23 cellular contexts compared by ENCODE assay signal in genomic region chr1:160743266-160743665, GRCh38. TPM values are rescaled to one million over a fixed set of nuclear protein-coding genes. Genes with fewer than 3 reads are reported as not detected.
DNase-seq lines count a peak whose midpoint lies in the region; ATAC-seq and TF ChIP-seq lines count a peak whose summit lies in the region.
"Had no signal": no experiment of that assay in that cellular context is flagged by ENCODE, and none has a peak within 500 bp of the region (broad histone marks: within the 10 kb centered on the region; RNA-seq: fewer than 3 reads in every experiment).

No MANE protein-coding gene starts in this region.

- TF ChIP-seq CTCF in CD14-positive monocyte (IDR thresholded peaks at IDR 0.05) (no peak), GM06990 (IDR thresholded peaks at IDR 0.05; ENCODE audit: insufficient read depth, low read length, poor library complexity, severe bottlenecking) (no peak), tibial artery (IDR thresholded peaks at IDR 0.05) (no peak)

- H3K4me1 ChIP-seq in mucosa of rectum (ENCODE audit: control insufficient read depth in 2 of 2, insufficient read depth in 2 of 2, low read length in 2 of 2) (no peaks in the 10 kb centered on the region), tibial artery (no peaks in the 10 kb centered on the region)
- H3K4me1 ChIP-seq: lower lobe of right lung, tibial nerve had no signal

- no peak for DNase-seq in CD14-positive monocyte (ENCODE audit: low spot score)
- no peak for DNase-seq in GM06990 (ENCODE audit: extremely low read depth, insufficient read length)
- no peak for DNase-seq in activated CD8-positive, alpha-beta T cell treated with anti-CD3 and anti-CD28 coated beads, Interleukin-2, amount 10 ng/mL, durations not matched to agents 7 days and 5 days
- no peak for DNase-seq in NCI-H1930 (lab: John Stamatoyannopoulos, UW)
- DNase-seq in tibial artery, result no peak
- DNase-seq in medulla oblongata (ENCODE audit: extremely low spot score), result no peak
- DNase-seq: activated CD8-positive, alpha-beta memory T cell treated with anti-CD3 and anti-CD28 coated beads, Interleukin-2, amount 50 U/mL, for 48 hours; AML-193; amygdala; caudate nucleus; effector CD8-positive, alpha-beta T cell; GDM1; heart right ventricle; lower lobe of right lung; NCI-H1436 treated with DMSO at 0.1 percent for 48 hours; NCI-H2227 treated with DMSO at 0.1 percent for 48 hours had no signal

- H3K27ac ChIP-seq in mucosa of rectum (ENCODE audit: low read depth in 2 of 2, low read length in 2 of 2) (peak overlapping the region; percentile 2 to 43), tibial artery (no peak overlapping the region)
- H3K27ac ChIP-seq: lower lobe of right lung, tibial nerve had no signal

- CTCF ChIA-PET in activated CD8-positive, alpha-beta T cell treated with anti-CD3 and anti-CD28 coated beads, Interleukin-2, amount 10 ng/mL, durations not matched to agents 7 days and 5 days (lab: Charles Lee), result interaction anchor here (0.7 to 13.3 kb wide), 7 partner anchors 10 to 210 kb away, joined by 3 to 217 read pairs (median 18); partner anchors contain the start of gene ITLN2

- peaks cover 68% of the 10 kb centered on the region for H3K4me1 Mint-ChIP-seq in CD14-positive monocyte
- peaks cover 94% of the 10 kb centered on the region for H3K4me1 Mint-ChIP-seq in activated CD8-positive, alpha-beta T cell treated with anti-CD3 and anti-CD28 coated beads, Interleukin-2, amount 10 ng/mL, durations not matched to agents 7 days and 5 days (ENCODE audit: low read depth)

- POLR2A ChIA-PET in activated CD8-positive, alpha-beta T cell treated with anti-CD3 and anti-CD28 coated beads, Interleukin-2, amount 10 ng/mL, durations not matched to agents 7 days and 5 days (lab: Charles Lee), result interaction anchor here (0.8 to 3.5 kb wide), 2 partner anchors 12 to 17 kb away, joined by 3 to 33 read pairs; no protein-coding TSS in a partner anchor

- no peak for ATAC-seq in activated CD8-positive, alpha-beta T cell treated with anti-CD3 and anti-CD28 coated beads, Interleukin-2, amount 10 ng/mL, durations not matched to agents 7 days and 5 days
- no peak for ATAC-seq in GM18870 (IDR thresholded peaks at IDR 0.05; ENCODE audit: unreplicated experiment)
- ATAC-seq: heart right ventricle had no signal

- intact Hi-C loops in CD14-positive monocyte (cut with micrococcal nuclease) (loop anchor here in 1 of 2 donors (5.0 kb wide), 1 partner anchor 36 kb away; no protein-coding TSS in a partner anchor), tibial artery (cut with DNase I; ENCODE audit: low total_unique reads) (no loop called here)

- H3K4me3 ChIP-seq in GM06990 (replicated peaks; ENCODE audit: low read depth, low read length), result peak overlapping the region; percentile 91
- no peak overlapping the region for H3K4me3 ChIP-seq in mucosa of rectum (ENCODE audit: low read length in 2 of 2)
- H3K4me3 ChIP-seq in tibial artery, result no peak overlapping the region
- H3K4me3 ChIP-seq: heart right ventricle, lower lobe of right lung, tibial nerve had no signal

- no peak overlapping the region for H3K9ac ChIP-seq in mucosa of rectum (ENCODE audit: low read depth in 1 of 2, low read length in 2 of 2)

- H3K9me3 Mint-ChIP-seq in CD14-positive monocyte, result peaks cover 0 to 1% (median 0%) of the 10 kb centered on the region in 7 donors
- H3K9me3 Mint-ChIP-seq in activated CD8-positive, alpha-beta T cell treated with anti-CD3 and anti-CD28 coated beads, Interleukin-2, amount 10 ng/mL, durations not matched to agents 7 days and 5 days (ENCODE audit: insufficient read depth), result peaks cover under 1% of the 10 kb centered on the region

- peaks cover 0 to 2% (median 1%) of the 10 kb centered on the region in 3 donors for H3K27me3 Mint-ChIP-seq in CD14-positive monocyte (ENCODE audit: low read depth in 3 of 3)
- no peaks in the 10 kb centered on the region for H3K27me3 Mint-ChIP-seq in activated CD8-positive, alpha-beta T cell treated with anti-CD3 and anti-CD28 coated beads, Interleukin-2, amount 10 ng/mL, durations not matched to agents 7 days and 5 days (ENCODE audit: low read depth)
- H3K27me3 Mint-ChIP-seq: progenitor cell of endocrine pancreas had no signal

- H3K36me3 ChIP-seq in GM06990 (ENCODE audit: control insufficient read depth, insufficient read depth, low read length), result peaks cover 19% of the 10 kb centered on the region
- H3K36me3 ChIP-seq in mucosa of rectum (ENCODE audit: control insufficient read depth in 2 of 2, insufficient read depth in 2 of 2, low read length in 2 of 2), result no peaks in the 10 kb centered on the region
- H3K36me3 ChIP-seq in tibial artery, result no peaks in the 10 kb centered on the region
- H3K36me3 ChIP-seq: heart right ventricle, lower lobe of right lung, tibial nerve had no signal

- H3K9me3 ChIP-seq in mucosa of rectum (ENCODE audit: control insufficient read depth in 2 of 2, low read length in 2 of 2), result no peaks in the 10 kb centered on the region
- H3K9me3 ChIP-seq in tibial artery, result no peaks in the 10 kb centered on the region
- H3K9me3 ChIP-seq: heart right ventricle, lower lobe of right lung, tibial nerve had no signal

- peaks cover 0 to 3% of the 10 kb centered on the region in 2 donors for H3K36me3 Mint-ChIP-seq in CD14-positive monocyte
- peaks cover 73% of the 10 kb centered on the region for H3K36me3 Mint-ChIP-seq in activated CD8-positive, alpha-beta T cell treated with anti-CD3 and anti-CD28 coated beads, Interleukin-2, amount 10 ng/mL, durations not matched to agents 7 days and 5 days (ENCODE audit: low read depth)

- peak overlapping the region; percentile 6 to 86 (median 81) for H3K27ac Mint-ChIP-seq in CD14-positive monocyte
- peak overlapping the region; percentile 89 for H3K27ac Mint-ChIP-seq in activated CD8-positive, alpha-beta T cell treated with anti-CD3 and anti-CD28 coated beads, Interleukin-2, amount 10 ng/mL, durations not matched to agents 7 days and 5 days
- H3K27ac Mint-ChIP-seq: progenitor cell of endocrine pancreas had no signal

- H3K27me3 ChIP-seq in GM06990 (replicated peaks; ENCODE audit: control insufficient read depth, insufficient read depth, low read length) (no peaks in the 10 kb centered on the region), mucosa of rectum (ENCODE audit: control insufficient read depth in 2 of 2, insufficient read depth in 2 of 2, low read length in 2 of 2) (no peaks in the 10 kb centered on the region), tibial artery (no peaks in the 10 kb centered on the region)
- H3K27me3 ChIP-seq: tibial nerve had no signal

- H3K4me3 Mint-ChIP-seq in CD14-positive monocyte, result no peak overlapping the region
- peak overlapping the region; percentile 85 for H3K4me3 Mint-ChIP-seq in activated CD8-positive, alpha-beta T cell treated with anti-CD3 and anti-CD28 coated beads, Interleukin-2, amount 10 ng/mL, durations not matched to agents 7 days and 5 days

RNA-seq across cellular contexts. Expression of gene SLAMF7, which starts 4.2 kb away (rescaled TPM):
- 10 to 100 TPM; 15.8 to 16.0 TPM for polyA plus RNA-seq in CD14-positive monocyte
- 100 to 1,000 TPM in 1 of 2 experiments, 10 to 100 TPM in 1; 88.5 to 102 TPM for total RNA-seq in activated CD8-positive, alpha-beta T cell treated with anti-CD3 and anti-CD28 coated beads, Interleukin-2, amount 10 ng/mL, durations not matched to agents 7 days and 5 days
- total RNA-seq: fibroblast of lung, HT-29, progenitor cell of endocrine pancreas had no signal
- polyA plus RNA-seq: fibroblast of lung, neural cell had no signal

RNA-seq across cellular contexts. Expression of gene CD48, which starts 31.6 kb away (rescaled TPM):
- polyA plus RNA-seq in CD14-positive monocyte, result 100 to 1,000 TPM; 356 to 363 TPM
- 100 to 1,000 TPM; 325 to 327 TPM for total RNA-seq in activated CD8-positive, alpha-beta T cell treated with anti-CD3 and anti-CD28 coated beads, Interleukin-2, amount 10 ng/mL, durations not matched to agents 7 days and 5 days
- total RNA-seq: fibroblast of lung, HT-29, progenitor cell of endocrine pancreas had no signal
- polyA plus RNA-seq: fibroblast of lung, neural cell had no signal

RNA-seq across cellular contexts. Expression of gene LY9, which starts 52.7 kb away (rescaled TPM):
- 1 to 10 TPM; 1.4 to 2.7 TPM for polyA plus RNA-seq in CD14-positive monocyte
- total RNA-seq in activated CD8-positive, alpha-beta T cell treated with anti-CD3 and anti-CD28 coated beads, Interleukin-2, amount 10 ng/mL, durations not matched to agents 7 days and 5 days, result 10 to 100 TPM; 24.7 to 24.9 TPM
- total RNA-seq: fibroblast of lung, HT-29, progenitor cell of endocrine pancreas had no signal
- polyA plus RNA-seq: fibroblast of lung, neural cell had no signal

Comparison
In these comparisons a context has a peak if more than half of its experiments do, and no peak if none do; other contexts are left out.
1. H3K27ac ChIP-seq: peak in mucosa of rectum (2 of 2); none in tibial artery (0 of 2).